ENCODE assay signal across 9 cellular contexts in genomic region chr20:54475334-54476287, GRCh38. TPM values are rescaled to one million over a fixed set of nuclear protein-coding genes. Genes with fewer than 3 reads are reported as not detected.
DNase-seq lines count a peak whose midpoint lies in the region; ATAC-seq and TF ChIP-seq lines count a peak whose summit lies in the region.
"Had no signal": no experiment of that assay in that cellular context is flagged by ENCODE, and none has a peak within 500 bp of the region (broad histone marks: within the 10 kb centered on the region; RNA-seq: fewer than 3 reads in every experiment).

TSS of gene DOK5 (plus strand) at chr20:54475593. CDS start at chr20:54475947, 354 bp downstream.

- peak within 1 kb of the TSS; percentile 72 for H3K4me3 ChIP-seq in AG04449 (ENCODE audit: low read depth, low read length)
- peak within 1 kb of the TSS; percentile 29 for H3K4me3 ChIP-seq in SJSA1

- POLR2A ChIA-PET in AG04449 (lab: Yijun Ruan, JAX): no interaction called here

- DNase-seq in AG04449 (ENCODE audit: low read depth, low spot score): no peak
- DNase-seq in SJSA1 (ENCODE audit: low read depth in 1 of 2, low spot score in 2 of 2): no peak
- peak in 1 of 2 donors; percentile 5 for DNase-seq in foreskin keratinocyte
- peak; percentile 31 for DNase-seq in neural crest cell (ENCODE audit: low read depth, low spot score)
- no peak for DNase-seq in NCI-H2029 treated with DMSO at 0.1 percent for 48 hours (lab: John Stamatoyannopoulos, UW)
- DNase-seq in DMS79 treated with DMSO at 0.1 percent for 48 hours (lab: John Stamatoyannopoulos, UW): no peak
- no peak for DNase-seq in activated gamma-delta T cell treated with Interleukin-2 at 50 U/mL for 16 hours
- DNase-seq in SW480 (ENCODE audit: low spot score): no peak

- peaks cover 31% of the 10 kb centered on the region for H3K4me1 Mint-ChIP-seq in neural crest cell

- peaks cover 37% of the 10 kb centered on the region for H3K27me3 Mint-ChIP-seq in neural crest cell (ENCODE audit: low read depth)

- no peak within 1 kb of the TSS for H3K27ac Mint-ChIP-seq in neural crest cell (ENCODE audit: unreplicated experiment)
- H3K27ac Mint-ChIP-seq: naive thymus-derived CD4-positive, alpha-beta T cell had no signal

- no peaks in the 10 kb centered on the region for H3K36me3 Mint-ChIP-seq in neural crest cell (ENCODE audit: low read depth)

- CTCF ChIA-PET in AG04449 (lab: Yijun Ruan, JAX): interaction anchor here (1.1 to 1.7 kb wide), 3 partner anchors 172 to 257 kb away, joined by 3 to 6 read pairs (median 3); no protein-coding TSS in a partner anchor

- H3K4me3 Mint-ChIP-seq in neural crest cell: peak within 1 kb of the TSS; percentile 96

- H3K36me3 ChIP-seq in SJSA1: no peaks in the 10 kb centered on the region

- no peaks in the 10 kb centered on the region for H3K9me3 ChIP-seq in SJSA1 (replicated peaks)

- H3K4me1 ChIP-seq in SJSA1 (replicated peaks): 0 out of 2 replicates have a peak, but pooled peaks cover 5% of the 10 kb centered on the region
- no peaks in the 10 kb centered on the region for H3K4me1 ChIP-seq in foreskin keratinocyte

- TF ChIP-seq CTCF in AG04449 (IDR thresholded peaks at IDR 0.05; ENCODE audit: insufficient read depth, low read length, missing control alignments) (no peak), foreskin keratinocyte (conservative IDR thresholded peaks at IDR 0.05) (no peak), neural crest cell (conservative IDR thresholded peaks at IDR 0.05) (no peak)

- H3K9me3 Mint-ChIP-seq in neural crest cell: no peaks in the 10 kb centered on the region

- peak; percentile 46 for ATAC-seq in foreskin keratinocyte
- ATAC-seq: naive thymus-derived CD4-positive, alpha-beta T cell had no signal

- H3K27ac ChIP-seq in SJSA1: no peak within 1 kb of the TSS
- H3K27ac ChIP-seq in foreskin keratinocyte: no peak within 1 kb of the TSS

- H3K27me3 ChIP-seq in SJSA1 (replicated peaks) (peaks cover 44% of the 10 kb centered on the region), foreskin keratinocyte (peaks cover 44% of the 10 kb centered on the region)

RNA-seq across cellular contexts. Expression of gene DOK5, which starts in this region (rescaled TPM):
- 0.63 and 4.0 TPM in 2 replicates for total RNA-seq in SJSA1 (2014; rRNA removed; shearing (Covaris generic))
- total RNA-seq in foreskin keratinocyte (not detected in 2 replicates), neural crest cell (4.1 and 4.4 TPM in 2 replicates)
- polyA plus RNA-seq in foreskin keratinocyte: not detected in 2 replicates
- polyA plus RNA-seq: naive thymus-derived CD4-positive, alpha-beta T cell had no signal

Comparison
In these comparisons a context has a peak if more than half of its experiments do, and no peak if none do; other contexts are left out.
1. Peak in ATAC-seq in foreskin keratinocyte; RNA of the gene not detected or under 1 TPM.